Comparison of ENCODE assay signal across 8 cellular contexts in genomic region chr2:106107509-106108131, GRCh38.
DNase-seq lines count a peak whose midpoint lies in the region; ATAC-seq, FAIRE-seq and TF ChIP-seq lines count a peak whose summit lies in the region.

No MANE protein-coding gene starts in this region.

- H3K4me2 ChIP-seq in astrocyte (ENCODE audit: low read length) = no peak overlapping the region

- no peak for FAIRE-seq in astrocyte (lab: Jason Lieb, UNC)

- no peaks in the 10 kb centered on the region for H3K9me3 Mint-ChIP-seq in astrocyte (ENCODE audit: unreplicated experiment)

- peaks cover 5% of the 10 kb centered on the region for H3K4me1 Mint-ChIP-seq in astrocyte (ENCODE audit: low read depth, unreplicated experiment)

- CTCF ChIA-PET in AG04449 (lab: Yijun Ruan, JAX) = interaction anchor here (1.2 to 4.8 kb wide), 4 partner anchors 435 to 476 kb away, joined by 3 to 20 read pairs (median 6); no protein-coding TSS in a partner anchor

- no peaks in the 10 kb centered on the region for H3K27me3 ChIP-seq in astrocyte (ENCODE audit: insufficient read depth, low read length)
- H3K27me3 ChIP-seq in thoracic aorta (replicated peaks; ENCODE audit: insufficient read depth) = no peaks in the 10 kb centered on the region

- peaks cover 17% of the 10 kb centered on the region for H3K36me3 Mint-ChIP-seq in astrocyte (ENCODE audit: low read depth, unreplicated experiment)

- TF ChIP-seq CTCF in AG04449 (IDR thresholded peaks at IDR 0.05; ENCODE audit: insufficient read depth, low read length, missing control alignments) (peak; percentile 18), astrocyte (IDR thresholded peaks at IDR 0.05; ENCODE audit: insufficient read depth, low read depth, low read length) (peak; percentile 19), thoracic aorta (IDR thresholded peaks at IDR 0.05) (peak; percentile 14)

- POLR2A ChIA-PET in AG04449 (lab: Yijun Ruan, JAX) = no interaction called here

- H3K27ac Mint-ChIP-seq in astrocyte (ENCODE audit: unreplicated experiment) = no peak overlapping the region

- H3K9me3 ChIP-seq in astrocyte (ENCODE audit: insufficient read depth, low read depth, low read length) (no peaks in the 10 kb centered on the region), thoracic aorta (no peaks in the 10 kb centered on the region)

- H2AFZ ChIP-seq in astrocyte (ENCODE audit: low read depth, low read length) = no peak overlapping the region

- H3K36me3 ChIP-seq in astrocyte (ENCODE audit: insufficient read depth, low read length) (no peaks in the 10 kb centered on the region), thoracic aorta (peaks cover 12% of the 10 kb centered on the region)

- H3K79me2 ChIP-seq in astrocyte (ENCODE audit: insufficient read depth, low read length) = no peaks in the 10 kb centered on the region

- no peak overlapping the region for H3K27ac ChIP-seq in astrocyte (ENCODE audit: low read depth, low read length)
- no peak overlapping the region for H3K27ac ChIP-seq in thoracic aorta

- H3K4me3 ChIP-seq in AG04449 (ENCODE audit: low read depth, low read length) (no peak overlapping the region), astrocyte (ENCODE audit: insufficient read depth, low read depth, low read length) (no peak overlapping the region), thoracic aorta (no peak overlapping the region)

- ATAC-seq in GM19023 (IDR thresholded peaks at IDR 0.05; ENCODE audit: unreplicated experiment) (peak; percentile 83), HG03342 (IDR thresholded peaks at IDR 0.05; ENCODE audit: unreplicated experiment) (peak; percentile 63), thoracic aorta (ENCODE audit: insufficient number of reproducible peaks, low FRiP score, low read depth) (no peak), GM21737 (IDR thresholded peaks at IDR 0.05; ENCODE audit: unreplicated experiment) (no peak)

- DNase-seq in AG04449 (ENCODE audit: low read depth, low spot score) = peak; percentile 31
- peak; percentile 44 for DNase-seq in astrocyte (ENCODE audit: low read depth)
- DNase-seq in thoracic aorta (ENCODE audit: low spot score) = no peak
- no peak for DNase-seq in SW 1271 (lab: John Stamatoyannopoulos, UW)
- DNase-seq in RPMI8226 = no peak

- no peak overlapping the region for H3K4me3 Mint-ChIP-seq in astrocyte (ENCODE audit: unreplicated experiment)

- peaks cover 12% of the 10 kb centered on the region for H4K20me1 ChIP-seq in astrocyte (ENCODE audit: insufficient read depth, low read length)

- no peak overlapping the region for H3K9ac ChIP-seq in astrocyte (ENCODE audit: low read length)

- H3K4me1 ChIP-seq in astrocyte (ENCODE audit: insufficient read depth, low read length) (no peaks in the 10 kb centered on the region), thoracic aorta (ENCODE audit: control insufficient read depth in 1 of 2, low read depth in 2 of 2) (peaks cover 0 to 9% of the 10 kb centered on the region in 2 donors)

- H3K27me3 Mint-ChIP-seq in astrocyte (ENCODE audit: low read depth, unreplicated experiment) = no peaks in the 10 kb centered on the region

Comparison
In these comparisons a context has a peak if more than half of its experiments do, and no peak if none do; other contexts are left out.
1. DNase-seq: peak in AG04449 (single experiment) and astrocyte (single experiment); none in thoracic aorta (single experiment), SW 1271 (0 of 2) and RPMI8226 (single experiment).
2. ATAC-seq: peak in GM19023 (single experiment) and HG03342 (single experiment); none in thoracic aorta (single experiment) and GM21737 (single experiment).
3. Peak in every context shown above with its lines, with median percentiles within 50 percentile points of each other: CTCF ChIP-seq.